In the genomic region with DNA sequence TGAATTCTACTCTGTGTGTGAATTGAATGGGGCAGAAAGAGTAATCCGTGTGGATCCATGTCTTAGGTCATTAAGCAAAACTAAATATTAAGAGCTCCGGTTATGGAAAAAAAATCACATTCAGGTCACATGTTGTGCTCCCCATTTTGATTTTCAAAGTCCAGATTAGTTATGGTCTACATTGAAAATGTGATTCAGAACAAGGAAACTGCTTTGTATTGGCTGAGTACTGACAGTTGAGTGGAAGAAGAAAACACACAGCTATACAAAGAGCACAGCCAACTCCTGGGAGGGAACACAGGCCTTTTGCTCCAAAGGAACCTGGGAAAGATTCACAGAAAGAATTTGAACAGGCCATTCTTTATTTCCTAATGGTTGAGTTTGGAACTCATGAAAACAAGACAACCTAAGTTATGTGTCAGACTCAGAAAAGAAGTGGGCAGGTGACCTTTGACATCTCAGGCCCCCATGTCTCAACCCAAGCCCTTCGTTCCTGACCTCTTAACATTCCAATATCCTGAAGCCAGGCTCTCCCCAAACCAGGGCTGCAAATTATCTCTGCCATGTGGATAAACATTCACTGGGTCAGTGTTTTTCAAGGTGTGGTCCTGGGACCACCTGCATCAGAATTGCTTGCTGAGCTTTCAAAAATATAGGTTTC, we compare ENCODE assay signal across 16 cellular contexts.
"Had no signal": no experiment of that assay in that cellular context is flagged by ENCODE, and none has a peak within 500 bp of the region (broad histone marks: within the 10 kb centered on the region; RNA-seq: fewer than 3 reads in every experiment).

No MANE protein-coding gene starts in this region.

- H3K27ac Mint-ChIP-seq: activated naive CD4-positive, alpha-beta T cell treated with anti-CD3 and anti-CD28 coated beads, Interleukin-2, amount 10 ng/mL, durations not matched to agents 7 days and 5 days; stimulated activated naive CD8-positive, alpha-beta T cell treated with anti-CD3 and anti-CD28 coated beads, Interleukin-15, Interleukin-2, amounts not matched to agents 100 ng/mL and 50 ng/mL, for 24 hours had no signal

- H3K27ac ChIP-seq: body of pancreas, epithelial cell of prostate, prostate gland, spleen, suprapubic skin, upper lobe of right lung had no signal

- H3K9me3 ChIP-seq: body of pancreas, prostate gland, sigmoid colon, SK-N-SH, spleen, suprapubic skin, upper lobe of right lung had no signal

- H3K4me3 ChIP-seq: body of pancreas, lung, prostate gland, sigmoid colon, spleen, suprapubic skin, upper lobe of right lung had no signal

- ATAC-seq: body of pancreas, upper lobe of right lung had no signal

- DNase-seq: activated CD4-positive, alpha-beta T cell treated with anti-CD3 and anti-CD28 coated beads, Interleukin-2, amount 50 U/mL, for 48 hours; activated naive CD4-positive, alpha-beta T cell treated with anti-CD3 and anti-CD28 coated beads, Interleukin-2, amount 10 ng/mL, durations not matched to agents 7 days and 5 days; body of pancreas; effector memory CD4-positive, alpha-beta T cell; head of caudate nucleus; sigmoid colon; SK-N-SH; spleen; T-helper 1 cell; T1000; upper lobe of right lung had no signal

- H3K27me3 ChIP-seq: body of pancreas, sigmoid colon, suprapubic skin, upper lobe of right lung had no signal

- H3K36me3 Mint-ChIP-seq: activated naive CD4-positive, alpha-beta T cell treated with anti-CD3 and anti-CD28 coated beads, Interleukin-2, amount 10 ng/mL, durations not matched to agents 7 days and 5 days had no signal

- H3K4me1 ChIP-seq: body of pancreas, prostate gland, spleen, suprapubic skin, upper lobe of right lung had no signal

- H3K36me3 ChIP-seq: prostate gland, sigmoid colon, spleen, suprapubic skin, upper lobe of right lung had no signal

- H3K4me3 Mint-ChIP-seq: activated naive CD4-positive, alpha-beta T cell treated with anti-CD3 and anti-CD28 coated beads, Interleukin-2, amount 10 ng/mL, durations not matched to agents 7 days and 5 days; stimulated activated naive CD8-positive, alpha-beta T cell treated with anti-CD3 and anti-CD28 coated beads, Interleukin-15, Interleukin-2, amounts not matched to agents 100 ng/mL and 50 ng/mL, for 24 hours had no signal

- H3K9me3 Mint-ChIP-seq: activated naive CD4-positive, alpha-beta T cell treated with anti-CD3 and anti-CD28 coated beads, Interleukin-2, amount 10 ng/mL, durations not matched to agents 7 days and 5 days; stimulated activated naive CD8-positive, alpha-beta T cell treated with anti-CD3 and anti-CD28 coated beads, Interleukin-15, Interleukin-2, amounts not matched to agents 100 ng/mL and 50 ng/mL, for 24 hours had no signal

- H3K4me1 Mint-ChIP-seq: activated naive CD4-positive, alpha-beta T cell treated with anti-CD3 and anti-CD28 coated beads, Interleukin-2, amount 10 ng/mL, durations not matched to agents 7 days and 5 days had no signal
